ENCODE assay signal across 8 cellular contexts in genomic region chr20:35145141-35145564, GRCh38. TPM values are rescaled to one million over a fixed set of nuclear protein-coding genes. Genes with fewer than 3 reads are reported as not detected.
A peak's percentile ranks its signal among the peaks of the same experiment; 100 is the strongest.
DNase-seq lines count a peak whose midpoint lies in the region; ATAC-seq, FAIRE-seq and TF ChIP-seq lines count a peak whose summit lies in the region.

No MANE protein-coding gene starts in this region.

- CTCF ChIA-PET in A549 (lab: Yijun Ruan, JAX), result interaction anchor here (0.6 to 10.8 kb wide), 43 partner anchors 9 to 312 kb away, joined by 3 to 333 read pairs (median 4); partner anchors contain the start of gene MMP24OS

- peaks cover 25% of the 10 kb centered on the region for H3K4me1 Mint-ChIP-seq in T-helper 1 cell treated with Interleukin-12 subunit alpha and Interleukin-12 subunit beta and Interleukin-4 antibody, amounts not matched to agents 30 μg/mL and 1 μg/mL, for 36 hours (ENCODE audit: low read depth)
- peaks cover 42% of the 10 kb centered on the region in 2 donors for H3K4me1 Mint-ChIP-seq in natural killer cell treated with Interleukin-12 subunit alpha and Interleukin-12 subunit beta and Interleukin-15 and Interleukin-18, amount 100 ng/mL, for 72 hours (ENCODE audit: low read depth in 2 of 2)

- TF ChIP-seq RAD21 in A549 (conservative IDR thresholded peaks at IDR 0.05 in 1 of 2, IDR thresholded peaks at IDR 0.05 in 1 of 2), result peak; percentile 95 to 97

- TF ChIP-seq EP300 in A549 (IDR thresholded peaks at IDR 0.05), result no peak

- H3K9me3 Mint-ChIP-seq in T-helper 1 cell treated with Interleukin-12 subunit alpha and Interleukin-12 subunit beta and Interleukin-4 antibody, amounts not matched to agents 30 μg/mL and 1 μg/mL, for 36 hours, result no peaks in the 10 kb centered on the region
- no peaks in the 10 kb centered on the region for H3K9me3 Mint-ChIP-seq in natural killer cell treated with Interleukin-12 subunit alpha and Interleukin-12 subunit beta and Interleukin-15 and Interleukin-18, amount 100 ng/mL, for 72 hours

- no peak for TF ChIP-seq POLR2A in A549 (IDR thresholded peaks at IDR 0.05; ENCODE audit: low read length)

- peaks cover 25% of the 10 kb centered on the region for H3K36me3 Mint-ChIP-seq in T-helper 1 cell treated with Interleukin-12 subunit alpha and Interleukin-12 subunit beta and Interleukin-4 antibody, amounts not matched to agents 30 μg/mL and 1 μg/mL, for 36 hours (ENCODE audit: low read depth)
- H3K36me3 Mint-ChIP-seq in natural killer cell treated with Interleukin-12 subunit alpha and Interleukin-12 subunit beta and Interleukin-15 and Interleukin-18, amount 100 ng/mL, for 72 hours, result peaks cover 4% of the 10 kb centered on the region

- H3K27me3 Mint-ChIP-seq in T-helper 1 cell treated with Interleukin-12 subunit alpha and Interleukin-12 subunit beta and Interleukin-4 antibody, amounts not matched to agents 30 μg/mL and 1 μg/mL, for 36 hours (ENCODE audit: low read depth), result no peaks in the 10 kb centered on the region
- H3K27me3 Mint-ChIP-seq in natural killer cell treated with Interleukin-12 subunit alpha and Interleukin-12 subunit beta and Interleukin-15 and Interleukin-18, amount 100 ng/mL, for 72 hours, result no peaks in the 10 kb centered on the region

- POLR2A ChIA-PET in A549 (lab: Yijun Ruan, JAX), result interaction anchor here (0.6 to 1.1 kb wide), 6 partner anchors 63 to 213 kb away, joined by 3 to 12 read pairs (median 4); partner anchors contain the start of gene MMP24OS

- TF ChIP-seq CTCF in A549 (IDR thresholded peaks at IDR 0.05), result peak; percentile 93

- peak; percentile 70 to 77 for DNase-seq in A549 (ENCODE audit: low read depth in 1 of 2, low spot score in 1 of 2)
- peak; percentile 93 for DNase-seq in G401 (ENCODE audit: low spot score)
- DNase-seq in NCI-H1105 treated with DMSO at 0.1 percent for 48 hours (lab: John Stamatoyannopoulos, UW), result peak; percentile 77
- DNase-seq in natural killer cell treated with Interleukin-12 subunit alpha and Interleukin-12 subunit beta and Interleukin-15 and Interleukin-18, amount 100 ng/mL, for 72 hours (ENCODE audit: low spot score), result no peak

- FAIRE-seq in A549 (lab: Jason Lieb, UNC), result no peak

- no peaks in the 10 kb centered on the region for H3K9me3 ChIP-seq in A549

- no peak overlapping the region for H3K4me3 ChIP-seq in A549

- ATAC-seq in A549 (peak; percentile 36 to 37; a peak in 4 of 6 replicates), esophagus mucosa (peak; percentile 46), HG02970 (IDR thresholded peaks at IDR 0.05; ENCODE audit: low FRiP score, unreplicated experiment) (no peak), GM18873 (IDR thresholded peaks at IDR 0.05; ENCODE audit: low FRiP score, unreplicated experiment) (no peak)
- no peak for ATAC-seq in natural killer cell treated with Interleukin-12 subunit alpha and Interleukin-12 subunit beta and Interleukin-15 and Interleukin-18, amount 100 ng/mL, for 72 hours

- H3K27ac ChIP-seq in A549, result peak overlapping the region; percentile 56 to 89; a peak in 5 of 6 replicates

- peak overlapping the region; percentile 98 for H3K4me2 ChIP-seq in A549

- H3K4me1 ChIP-seq in A549, result peaks cover 25% of the 10 kb centered on the region

- H3K4me3 Mint-ChIP-seq in T-helper 1 cell treated with Interleukin-12 subunit alpha and Interleukin-12 subunit beta and Interleukin-4 antibody, amounts not matched to agents 30 μg/mL and 1 μg/mL, for 36 hours, result peak overlapping the region; percentile 60
- peak overlapping the region; percentile 70 for H3K4me3 Mint-ChIP-seq in natural killer cell treated with Interleukin-12 subunit alpha and Interleukin-12 subunit beta and Interleukin-15 and Interleukin-18, amount 100 ng/mL, for 72 hours

- 35% methylated on average over 2 of the region's 2 CpGs for WGBS in A549 (ENCODE audit: missing lambda C conversion rate)

- in situ Hi-C loops in G401 (cut with HindIII; ENCODE audit: low sequenced_read_pairs), result no loop called here

- peak overlapping the region; percentile 59 for H3K27ac Mint-ChIP-seq in T-helper 1 cell treated with Interleukin-12 subunit alpha and Interleukin-12 subunit beta and Interleukin-4 antibody, amounts not matched to agents 30 μg/mL and 1 μg/mL, for 36 hours
- H3K27ac Mint-ChIP-seq in natural killer cell treated with Interleukin-12 subunit alpha and Interleukin-12 subunit beta and Interleukin-15 and Interleukin-18, amount 100 ng/mL, for 72 hours, result peak overlapping the region; percentile 68 to 80

TF ChIP-seq in A549, 52 proteins besides CTCF, POLR2A, EP300 and RAD21:
- no peak for TF ChIP-seq HEYL (CRISPR knock-in tag; IDR thresholded peaks at IDR 0.05)
- TF ChIP-seq SMC3 (IDR thresholded peaks at IDR 0.05), result peak; percentile 92

RNA-seq across cellular contexts. Expression of gene EDEM2, which starts 2.0 kb away (rescaled TPM):
- 41.2 and 41.6 TPM in 2 replicates for polyA plus RNA-seq in A549 (2011; rRNA removed)
- polyA plus RNA-seq in A549 (2012; cell fraction: cytosol; rRNA removed), result 40.9 and 49.9 TPM in 2 replicates
- polyA plus RNA-seq in A549 (2012; cell fraction: nucleus; rRNA removed), result 40.4 and 42.3 TPM in 2 replicates
- polyA plus RNA-seq in A549 (2017; fragmentation: RNase III; extraction: RNeasy Plus Mini Kit Qiagen cat#74134 plus additional on column Dnase treatment), result 48.9 to 52.0 TPM (median 51.2 TPM) in 3 replicates
- 36.1 and 36.2 TPM in 2 replicates for polyA minus RNA-seq in A549 (2011; rRNA and poly(A)+ RNA removed)
- 108 and 115 TPM in 2 replicates for total RNA-seq in G401 (2014; rRNA removed; shearing (Covaris generic))
- 13.7 TPM for total RNA-seq in esophagus mucosa
- 10 to 100 TPM; 27.8 to 29.2 TPM for total RNA-seq in natural killer cell treated with Interleukin-12 subunit alpha and Interleukin-12 subunit beta and Interleukin-15 and Interleukin-18, amount 100 ng/mL, for 72 hours

RNA-seq across cellular contexts. Expression of gene PROCR, which starts 26.7 kb away (rescaled TPM):
- 123 and 127 TPM in 2 replicates for polyA plus RNA-seq in A549 (2011; rRNA removed)
- 183 and 229 TPM in 2 replicates for polyA plus RNA-seq in A549 (2012; cell fraction: cytosol; rRNA removed)
- polyA plus RNA-seq in A549 (2012; cell fraction: nucleus; rRNA removed), result 195 and 257 TPM in 2 replicates
- 132 to 149 TPM (median 134 TPM) in 3 replicates for polyA plus RNA-seq in A549 (2017; fragmentation: RNase III; extraction: RNeasy Plus Mini Kit Qiagen cat#74134 plus additional on column Dnase treatment)
- polyA minus RNA-seq in A549 (2011; rRNA and poly(A)+ RNA removed), result 57.6 and 61.8 TPM in 2 replicates
- 1,430 and 1,546 TPM in 2 replicates for total RNA-seq in G401 (2014; rRNA removed; shearing (Covaris generic))
- 8.1 TPM for total RNA-seq in esophagus mucosa
- 1 to 10 TPM in 1 of 2 donors, under 1 TPM in 1; 0.53 to 2.5 TPM for total RNA-seq in natural killer cell treated with Interleukin-12 subunit alpha and Interleukin-12 subunit beta and Interleukin-15 and Interleukin-18, amount 100 ng/mL, for 72 hours

RNA-seq across cellular contexts. Expression of gene TRPC4AP, which starts 52.5 kb away (rescaled TPM):
- polyA plus RNA-seq in A549 (2011; rRNA removed) (55.3 and 64.6 TPM in 2 replicates), A549 (2017; fragmentation: RNase III; extraction: RNeasy Plus Mini Kit Qiagen cat#74134 plus additional on column Dnase treatment) (49.5 to 51.4 TPM (median 50.7 TPM) in 3 replicates)
- polyA plus RNA-seq in A549 (2012; cell fraction: cytosol; rRNA removed), result 51.8 and 65.8 TPM in 2 replicates
- polyA plus RNA-seq in A549 (2012; cell fraction: nucleus; rRNA removed), result 118 and 120 TPM in 2 replicates
- polyA minus RNA-seq in A549 (2011; rRNA and poly(A)+ RNA removed), result 70.9 and 76.2 TPM in 2 replicates
- total RNA-seq in G401 (2014; rRNA removed; shearing (Covaris generic)), result 78.2 and 90.3 TPM in 2 replicates
- total RNA-seq in esophagus mucosa, result 29.8 TPM
- total RNA-seq in natural killer cell treated with Interleukin-12 subunit alpha and Interleukin-12 subunit beta and Interleukin-15 and Interleukin-18, amount 100 ng/mL, for 72 hours, result 10 to 100 TPM; 62.8 to 86.4 TPM

Comparison
In these comparisons a context has a peak if more than half of its experiments do, and no peak if none do; other contexts are left out.
1. ATAC-seq: peak in A549 (2 of 2) and esophagus mucosa (single experiment); none in natural killer cell treated with Interleukin-12 subunit alpha and Interleukin-12 subunit beta and Interleukin-15 and Interleukin-18, amount 100 ng/mL, for 72 hours (0 of 2), HG02970 (single experiment) and GM18873 (single experiment).
2. RNA of gene PROCR, which starts 26.7 kb away (total RNA-seq): 1,430 to 1,546 TPM in G401; 8.1 TPM in esophagus mucosa (single experiment) and 0.53 to 2.5 TPM in natural killer cell treated with Interleukin-12 subunit alpha and Interleukin-12 subunit beta and Interleukin-15 and Interleukin-18, amount 100 ng/mL, for 72 hours; every median in the first group is over 100 times any median in the second.